ENCODE assay signal across 12 cellular contexts in genomic region chr6:140079328-140079727, GRCh38.
A peak's percentile ranks its signal among the peaks of the same experiment; 100 is the strongest.
DNase-seq lines count a peak whose midpoint lies in the region; ATAC-seq and TF ChIP-seq lines count a peak whose summit lies in the region.
"Had no signal": no experiment of that assay in that cellular context is flagged by ENCODE, and none has a peak within 500 bp of the region (broad histone marks: within the 10 kb centered on the region; RNA-seq: fewer than 3 reads in every experiment).

No MANE protein-coding gene starts in this region.

- TF ChIP-seq CTCF in fibroblast of villous mesenchyme (IDR thresholded peaks at IDR 0.05; ENCODE audit: insufficient read depth, low read depth, low read length), result no peak
- no peak for TF ChIP-seq CTCF in nephron (IDR thresholded peaks at IDR 0.05; ENCODE audit: unreplicated experiment in 3 of 3)
- no peak for TF ChIP-seq CTCF in type B pancreatic cell (conservative IDR thresholded peaks at IDR 0.05)

- H3K9me3 Mint-ChIP-seq in nephron (no peaks in the 10 kb centered on the region), type B pancreatic cell (no peaks in the 10 kb centered on the region)
- H3K9me3 Mint-ChIP-seq: GM23338 had no signal

- H3K4me3 Mint-ChIP-seq in nephron (no peak overlapping the region), type B pancreatic cell (peak overlapping the region; percentile 46)
- H3K4me3 Mint-ChIP-seq: dendritic cell treated with granulocyte-macrophage colony-stimulating factor and Interleukin-4, amounts not matched to agents 40 ng/mL and 50 ng/mL, for 4 days; GM23338 had no signal

- H3K27me3 Mint-ChIP-seq in nephron (ENCODE audit: low read depth) (no peaks in the 10 kb centered on the region), type B pancreatic cell (no peaks in the 10 kb centered on the region)
- H3K27me3 Mint-ChIP-seq: dendritic cell treated with granulocyte-macrophage colony-stimulating factor and Interleukin-4, amounts not matched to agents 40 ng/mL and 50 ng/mL, for 4 days had no signal

- H3K4me3 ChIP-seq in fibroblast of villous mesenchyme (ENCODE audit: low read depth, low read length), result no peak overlapping the region
- H3K4me3 ChIP-seq: GM23338 had no signal

- DNase-seq in fibroblast of villous mesenchyme (ENCODE audit: low read depth), result peak; percentile 97
- no peak for DNase-seq in type B pancreatic cell (ENCODE audit: extremely low spot score, unreplicated experiment)
- DNase-seq in stimulated activated CD4-positive, alpha-beta T cell treated with anti-CD3 and anti-CD28 coated beads, Interleukin-1b, Interleukin-23, amount 100 ng/mL, for 48 hours, result no peak
- DNase-seq: activated CD4-positive, alpha-beta T cell treated with anti-CD3 and anti-CD28 coated beads, Interleukin-2, amount 50 U/mL, for 4 hours; activated effector memory CD4-positive, alpha-beta T cell treated with Interleukin-2 at 50 U/mL for 16 hours; NCI-H1417 treated with DMSO at 0.1 percent for 48 hours had no signal

- H3K36me3 Mint-ChIP-seq in nephron (ENCODE audit: low read depth), result no peaks in the 10 kb centered on the region
- no peaks in the 10 kb centered on the region for H3K36me3 Mint-ChIP-seq in type B pancreatic cell

- peaks cover 40% of the 10 kb centered on the region for H3K4me1 Mint-ChIP-seq in nephron
- peaks cover 29% of the 10 kb centered on the region for H3K4me1 Mint-ChIP-seq in type B pancreatic cell (ENCODE audit: unreplicated experiment)

- peak; percentile 30 for ATAC-seq in SK-N-SH treated with all-trans-retinoic acid at 6 μM for 48 hours
- no peak for ATAC-seq in HG03280 (IDR thresholded peaks at IDR 0.05; ENCODE audit: unreplicated experiment)
- no peak for ATAC-seq in GM18870 (IDR thresholded peaks at IDR 0.05; ENCODE audit: unreplicated experiment)
- ATAC-seq: GM23338 had no signal

- H3K27ac Mint-ChIP-seq in nephron, result peak overlapping the region; percentile 87 to 95 (median 89)
- no peak overlapping the region for H3K27ac Mint-ChIP-seq in type B pancreatic cell
- H3K27ac Mint-ChIP-seq: dendritic cell treated with granulocyte-macrophage colony-stimulating factor and Interleukin-4, amounts not matched to agents 40 ng/mL and 50 ng/mL, for 4 days; GM23338 had no signal

TF ChIP-seq in SK-N-SH treated with all-trans-retinoic acid at 6 μM for 48 hours, 23 proteins besides CTCF, POLR2A, EP300 and RAD21:
- TF ChIP-seq ZFP3 (CRISPR knock-in tag; IDR thresholded peaks at IDR 0.05) (no peak), ZNF565 (CRISPR knock-in tag; conservative IDR thresholded peaks at IDR 0.05; ENCODE audit: low read depth) (no peak), SNAI2 (CRISPR knock-in tag; IDR thresholded peaks at IDR 0.05) (no peak), ESRRG (CRISPR knock-in tag; IDR thresholded peaks at IDR 0.05) (no peak), ZNF8 (CRISPR knock-in tag; IDR thresholded peaks at IDR 0.05) (no peak), ZNF70 (CRISPR knock-in tag; IDR thresholded peaks at IDR 0.05) (no peak), ZFP30 (CRISPR knock-in tag; IDR thresholded peaks at IDR 0.05) (no peak), TOX (CRISPR knock-in tag; IDR thresholded peaks at IDR 0.05; ENCODE audit: borderline replicate concordance) (no peak)
- TF ChIP-seq, protein P1, sequence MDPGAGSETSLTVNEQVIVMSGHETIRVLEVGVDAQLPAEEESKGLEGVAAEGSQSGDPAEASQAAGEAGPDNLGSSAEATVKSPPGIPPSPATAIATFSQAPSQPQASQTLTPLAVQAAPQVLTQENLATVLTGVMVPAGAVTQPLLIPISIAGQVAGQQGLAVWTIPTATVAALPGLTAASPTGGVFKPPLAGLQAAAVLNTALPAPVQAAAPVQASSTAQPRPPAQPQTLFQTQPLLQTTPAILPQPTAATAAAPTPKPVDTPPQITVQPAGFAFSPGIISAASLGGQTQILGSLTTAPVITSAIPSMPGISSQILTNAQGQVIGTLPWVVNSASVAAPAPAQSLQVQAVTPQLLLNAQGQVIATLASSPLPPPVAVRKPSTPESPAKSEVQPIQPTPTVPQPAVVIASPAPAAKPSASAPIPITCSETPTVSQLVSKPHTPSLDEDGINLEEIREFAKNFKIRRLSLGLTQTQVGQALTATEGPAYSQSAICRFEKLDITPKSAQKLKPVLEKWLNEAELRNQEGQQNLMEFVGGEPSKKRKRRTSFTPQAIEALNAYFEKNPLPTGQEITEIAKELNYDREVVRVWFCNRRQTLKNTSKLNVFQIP (CRISPR knock-in tag; IDR thresholded peaks at IDR 0.05; ENCODE audit: borderline replicate concordance, low read depth), result no peak
- TF ChIP-seq, protein P2, sequence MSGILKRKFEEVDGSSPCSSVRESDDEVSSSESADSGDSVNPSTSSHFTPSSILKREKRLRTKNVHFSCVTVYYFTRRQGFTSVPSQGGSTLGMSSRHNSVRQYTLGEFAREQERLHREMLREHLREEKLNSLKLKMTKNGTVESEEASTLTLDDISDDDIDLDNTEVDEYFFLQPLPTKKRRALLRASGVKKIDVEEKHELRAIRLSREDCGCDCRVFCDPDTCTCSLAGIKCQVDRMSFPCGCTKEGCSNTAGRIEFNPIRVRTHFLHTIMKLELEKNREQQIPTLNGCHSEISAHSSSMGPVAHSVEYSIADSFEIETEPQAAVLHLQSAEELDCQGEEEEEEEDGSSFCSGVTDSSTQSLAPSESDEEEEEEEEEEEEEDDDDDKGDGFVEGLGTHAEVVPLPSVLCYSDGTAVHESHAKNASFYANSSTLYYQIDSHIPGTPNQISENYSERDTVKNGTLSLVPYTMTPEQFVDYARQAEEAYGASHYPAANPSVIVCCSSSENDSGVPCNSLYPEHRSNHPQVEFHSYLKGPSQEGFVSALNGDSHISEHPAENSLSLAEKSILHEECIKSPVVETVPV (CRISPR knock-in tag; IDR thresholded peaks at IDR 0.05), result no peak
- TF ChIP-seq, protein P3, sequence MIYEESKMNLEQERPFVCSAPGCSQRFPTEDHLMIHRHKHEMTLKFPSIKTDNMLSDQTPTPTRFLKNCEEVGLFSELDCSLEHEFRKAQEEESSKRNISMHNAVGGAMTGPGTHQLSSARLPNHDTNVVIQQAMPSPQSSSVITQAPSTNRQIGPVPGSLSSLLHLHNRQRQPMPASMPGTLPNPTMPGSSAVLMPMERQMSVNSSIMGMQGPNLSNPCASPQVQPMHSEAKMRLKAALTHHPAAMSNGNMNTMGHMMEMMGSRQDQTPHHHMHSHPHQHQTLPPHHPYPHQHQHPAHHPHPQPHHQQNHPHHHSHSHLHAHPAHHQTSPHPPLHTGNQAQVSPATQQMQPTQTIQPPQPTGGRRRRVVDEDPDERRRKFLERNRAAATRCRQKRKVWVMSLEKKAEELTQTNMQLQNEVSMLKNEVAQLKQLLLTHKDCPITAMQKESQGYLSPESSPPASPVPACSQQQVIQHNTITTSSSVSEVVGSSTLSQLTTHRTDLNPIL (CRISPR knock-in tag; IDR thresholded peaks at IDR 0.05; ENCODE audit: low read depth), result no peak
